Comparison of ENCODE assay signal across 30 cellular contexts in genomic region chr6:118598324-118598723, GRCh38. TPM values are rescaled to one million over a fixed set of nuclear protein-coding genes. Genes with fewer than 3 reads are reported as not detected.
"Had no signal": no experiment of that assay in that cellular context is flagged by ENCODE, and none has a peak within 500 bp of the region (broad histone marks: within the 10 kb centered on the region; RNA-seq: fewer than 3 reads in every experiment).

No MANE protein-coding gene starts in this region.

- H3K4me1 ChIP-seq: ascending aorta, lower lobe of right lung, neural progenitor cell, upper lobe of left lung, vagina had no signal

- H3K9me3 Mint-ChIP-seq: activated T-helper 2 cell treated with anti-CD3 and anti-CD28 coated beads, Interferon-gamma antibody, Interleukin-2, Interleukin-4, amounts not matched to agents 10 μg/mL and 5 μg/mL and 100 μg/mL, durations not matched to agents 14 hours and 24 hours and 36 hours; effector memory CD8-positive, alpha-beta T cell; natural killer cell; T-cell had no signal

- H3K27ac Mint-ChIP-seq: activated T-helper 2 cell treated with anti-CD3 and anti-CD28 coated beads, Interferon-gamma antibody, Interleukin-2, Interleukin-4, amounts not matched to agents 10 μg/mL and 5 μg/mL and 100 μg/mL, durations not matched to agents 14 hours and 24 hours and 36 hours; neural progenitor cell; T-cell had no signal

- H3K4me3 ChIP-seq: ascending aorta, lower lobe of right lung, neural progenitor cell, skin epidermis, upper lobe of left lung, vagina had no signal

- H3K36me3 Mint-ChIP-seq: natural killer cell had no signal

- H3K4me1 Mint-ChIP-seq: neural progenitor cell had no signal

- ATAC-seq: effector memory CD8-positive, alpha-beta T cell; lower lobe of right lung; natural killer cell; sciatic nerve; stimulated activated naive CD8-positive, alpha-beta T cell treated with anti-CD3 and anti-CD28 coated beads, Interleukin-15, Interleukin-2, amounts not matched to agents 100 U/mL and 50 U/mL, for 24 hours; T-cell had no signal

- H3K27me3 ChIP-seq: ascending aorta, neural progenitor cell, upper lobe of left lung, vagina had no signal

- DNase-seq: activated CD4-positive, alpha-beta T cell treated with anti-CD3 and anti-CD28 coated beads for 4 hours; activated CD4-positive, alpha-beta T cell treated with anti-CD3 and anti-CD28 coated beads, Interleukin-2, amount 50 U/mL, for 4 hours; activated CD4-positive, CD25-positive, alpha-beta regulatory T cell; activated CD8-positive, alpha-beta memory T cell treated with anti-CD3 and anti-CD28 coated beads, Interleukin-2, amount 50 U/mL, for 48 hours; activated T-cell treated with anti-CD3 and anti-CD28 coated beads, Interleukin-2, amount 50 U/mL, for 48 hours; caudate nucleus; cortex of kidney; effector memory CD8-positive, alpha-beta T cell; erythroblast; head of caudate nucleus; hypothalamus; lower lobe of right lung; natural killer cell; stimulated activated CD4-positive, alpha-beta T cell treated with anti-CD3 and anti-CD28 coated beads, Interleukin-12 subunit alpha, Interleukin-12 subunit beta, amount 100 ng/mL, for 4 hours; stimulated activated CD4-positive, alpha-beta T cell treated with anti-CD3 and anti-CD28 coated beads, Interleukin-4, amount 100 ng/mL, for 1 hour; stimulated activated naive CD8-positive, alpha-beta T cell treated with anti-CD3 and anti-CD28 coated beads, Interleukin-15, Interleukin-2, amounts not matched to agents 100 U/mL and 50 U/mL, for 24 hours; substantia nigra; T-cell; upper lobe of left lung had no signal

- H3K9me3 ChIP-seq: ascending aorta, lower lobe of right lung, upper lobe of left lung, vagina had no signal

- H3K27ac ChIP-seq: ascending aorta, lower lobe of right lung, neural progenitor cell, skin epidermis, upper lobe of left lung, vagina had no signal

- H3K36me3 ChIP-seq: ascending aorta, lower lobe of right lung, neural progenitor cell, upper lobe of left lung, vagina had no signal

- H3K27me3 Mint-ChIP-seq: activated naive CD8-positive, alpha-beta T cell; brain; effector memory CD8-positive, alpha-beta T cell; T-cell had no signal

- H3K4me3 Mint-ChIP-seq: activated naive CD8-positive, alpha-beta T cell; brain; effector memory CD8-positive, alpha-beta T cell; natural killer cell; neural progenitor cell; T-cell had no signal

RNA-seq across cellular contexts. Expression of gene PLN, which starts 50.2 kb away (rescaled TPM):
- total RNA-seq: activated T-helper 2 cell treated with anti-CD3 and anti-CD28 coated beads, Interferon-gamma antibody, Interleukin-2, Interleukin-4, amounts not matched to agents 10 μg/mL and 5 μg/mL and 100 μg/mL, durations not matched to agents 14 hours and 24 hours and 36 hours; chondrocyte; kidney epithelial cell; natural killer cell; T-helper 2 cell treated with Interferon-gamma antibody and Interleukin-4, amounts not matched to agents 100 ng/mL and 5 ng/mL, for 36 hours had no signal
